In the genomic region with DNA sequence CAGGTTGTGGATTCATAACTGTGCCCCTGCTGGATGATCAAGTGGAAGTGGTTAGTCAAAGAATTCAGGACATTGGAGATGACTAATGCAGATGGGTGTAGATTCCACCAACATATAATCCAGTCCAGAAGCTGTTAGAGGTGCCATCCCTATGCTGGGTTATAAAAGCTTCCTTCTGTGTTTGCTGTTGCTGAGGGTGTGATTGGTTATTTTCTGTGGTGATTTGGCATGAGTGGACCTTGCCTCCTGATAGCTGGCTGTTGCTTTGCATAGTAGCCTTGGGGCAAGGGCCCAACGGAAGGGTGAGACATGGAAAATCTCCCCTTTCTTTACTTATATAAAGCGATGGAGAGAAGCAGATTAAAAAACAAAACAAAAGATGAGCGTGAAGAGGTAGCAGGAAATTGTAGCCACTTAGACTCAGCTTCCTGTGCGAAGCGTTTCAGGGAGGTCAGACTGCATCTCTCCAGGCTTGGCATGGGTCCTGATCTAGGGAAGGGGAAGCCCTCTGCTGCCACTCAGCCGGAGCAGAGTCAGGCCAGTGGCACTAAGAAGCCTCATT, we compare ENCODE assay signal across 13 cellular contexts.
DNase-seq lines count a peak whose midpoint lies in the region; TF ChIP-seq lines count a peak whose summit lies in the region.
"Had no signal": no experiment of that assay in that cellular context is flagged by ENCODE, and none has a peak within 500 bp of the region (broad histone marks: within the 10 kb centered on the region; RNA-seq: fewer than 3 reads in every experiment).

No MANE protein-coding gene starts in this region.

- no peaks in the 10 kb centered on the region for H3K36me3 ChIP-seq in breast epithelium

- H3K27ac ChIP-seq in breast epithelium: no peak overlapping the region

- intact Hi-C loops in MCF 10A (cut with micrococcal nuclease): loop anchor here (5.0 kb wide), 1 partner anchor 47 kb away; no protein-coding TSS in a partner anchor
- intact Hi-C loops in breast epithelium (cut with DNase I; ENCODE audit: low total_unique reads): no loop called here

- no peaks in the 10 kb centered on the region for H3K9me3 ChIP-seq in breast epithelium

- CTCF ChIA-PET in MCF 10A (lab: Yijun Ruan, JAX): interaction anchor here (0.6 to 2.0 kb wide), 6 partner anchors 18 to 448 kb away, joined by 3 to 7 read pairs (median 3); no protein-coding TSS in a partner anchor

- no peaks in the 10 kb centered on the region for H3K27me3 ChIP-seq in breast epithelium

- no peak for TF ChIP-seq POLR2A in breast epithelium (IDR thresholded peaks at IDR 0.05)

- H3K27ac Mint-ChIP-seq in MCF 10A (ENCODE audit: low read depth, unreplicated experiment) (peak overlapping the region; percentile 26), type B pancreatic cell (peak overlapping the region; percentile 30)
- H3K27ac Mint-ChIP-seq: naive thymus-derived CD4-positive, alpha-beta T cell had no signal

- no peaks in the 10 kb centered on the region for H3K4me1 ChIP-seq in breast epithelium

- TSS peak; percentile 2 for BruUV-seq in MCF 10A (replicated peaks; lab: Mats Ljungman, UMichigan)

- no peaks in the 10 kb centered on the region for H3K27me3 Mint-ChIP-seq in MCF 10A (ENCODE audit: insufficient read depth, unreplicated experiment)
- no peaks in the 10 kb centered on the region for H3K27me3 Mint-ChIP-seq in type B pancreatic cell

- in situ Hi-C loops in astrocyte of the spinal cord (cut with HindIII; ENCODE audit: low sequenced_read_pairs): no loop called here

- DNase-seq in MCF 10A (ENCODE audit: unreplicated experiment) (peak; percentile 69), breast epithelium (ENCODE audit: low spot score in 2 of 2) (no peak), astrocyte of the spinal cord (ENCODE audit: low read depth, low spot score) (peak; percentile 74), iris pigment epithelial cell (ENCODE audit: low read depth) (peak; percentile 70), type B pancreatic cell (ENCODE audit: extremely low spot score, unreplicated experiment) (no peak), HT-29 (ENCODE audit: low spot score) (no peak), NCI-H345 treated with DMSO at 0.1 percent for 48 hours (lab: John Stamatoyannopoulos, UW; ENCODE audit: unreplicated experiment) (no peak), retina (no peak)
- DNase-seq: activated CD4-positive, alpha-beta T cell treated with anti-CD3 and anti-CD28 coated beads for 48 hours; AML-193; cortex of kidney; naive thymus-derived CD4-positive, alpha-beta T cell; NCI-H446 treated with DMSO at 0.1 percent for 48 hours had no signal

- POLR2A ChIA-PET in MCF 10A (lab: Yijun Ruan, JAX): interaction anchor here (0.6 to 3.3 kb wide), 15 partner anchors 9 to 192 kb away, joined by 3 to 13 read pairs (median 4); a partner anchor contains a TSS

- no peaks in the 10 kb centered on the region for H3K9me3 Mint-ChIP-seq in MCF 10A (ENCODE audit: unreplicated experiment)
- H3K9me3 Mint-ChIP-seq in type B pancreatic cell: peaks cover 4% of the 10 kb centered on the region
- H3K9me3 Mint-ChIP-seq: naive thymus-derived CD4-positive, alpha-beta T cell had no signal

- H3K36me3 Mint-ChIP-seq in MCF 10A (ENCODE audit: insufficient read depth, unreplicated experiment): peaks cover 9% of the 10 kb centered on the region
- peaks cover 23% of the 10 kb centered on the region for H3K36me3 Mint-ChIP-seq in type B pancreatic cell
- H3K36me3 Mint-ChIP-seq: naive thymus-derived CD4-positive, alpha-beta T cell had no signal

- H3K4me3 ChIP-seq in breast epithelium (no peak overlapping the region), astrocyte of the spinal cord (ENCODE audit: low read depth, low read length) (no peak overlapping the region)

- H3K4me1 Mint-ChIP-seq in MCF 10A (ENCODE audit: insufficient read depth, unreplicated experiment): peaks cover 35% of the 10 kb centered on the region
- H3K4me1 Mint-ChIP-seq in type B pancreatic cell (ENCODE audit: unreplicated experiment): peaks cover 14% of the 10 kb centered on the region

- H3K4me3 Mint-ChIP-seq in MCF 10A (ENCODE audit: unreplicated experiment) (peak overlapping the region; percentile 5), type B pancreatic cell (no peak overlapping the region)
- H3K4me3 Mint-ChIP-seq: naive thymus-derived CD4-positive, alpha-beta T cell had no signal

- TF ChIP-seq CTCF in MCF 10A (IDR thresholded peaks at IDR 0.05; ENCODE audit: unreplicated experiment) (no peak), breast epithelium (IDR thresholded peaks at IDR 0.05) (no peak), astrocyte of the spinal cord (IDR thresholded peaks at IDR 0.05; ENCODE audit: low read depth, low read length) (no peak), type B pancreatic cell (conservative IDR thresholded peaks at IDR 0.05) (no peak)

Comparison
In these comparisons a context has a peak if more than half of its experiments do, and no peak if none do; other contexts are left out.
1. DNase-seq: peak in MCF 10A (single experiment), astrocyte of the spinal cord (single experiment) and iris pigment epithelial cell (single experiment); none in breast epithelium (0 of 2), type B pancreatic cell (single experiment), HT-29 (single experiment), NCI-H345 treated with DMSO at 0.1 percent for 48 hours (single experiment) and retina (single experiment).